In the genomic region with DNA sequence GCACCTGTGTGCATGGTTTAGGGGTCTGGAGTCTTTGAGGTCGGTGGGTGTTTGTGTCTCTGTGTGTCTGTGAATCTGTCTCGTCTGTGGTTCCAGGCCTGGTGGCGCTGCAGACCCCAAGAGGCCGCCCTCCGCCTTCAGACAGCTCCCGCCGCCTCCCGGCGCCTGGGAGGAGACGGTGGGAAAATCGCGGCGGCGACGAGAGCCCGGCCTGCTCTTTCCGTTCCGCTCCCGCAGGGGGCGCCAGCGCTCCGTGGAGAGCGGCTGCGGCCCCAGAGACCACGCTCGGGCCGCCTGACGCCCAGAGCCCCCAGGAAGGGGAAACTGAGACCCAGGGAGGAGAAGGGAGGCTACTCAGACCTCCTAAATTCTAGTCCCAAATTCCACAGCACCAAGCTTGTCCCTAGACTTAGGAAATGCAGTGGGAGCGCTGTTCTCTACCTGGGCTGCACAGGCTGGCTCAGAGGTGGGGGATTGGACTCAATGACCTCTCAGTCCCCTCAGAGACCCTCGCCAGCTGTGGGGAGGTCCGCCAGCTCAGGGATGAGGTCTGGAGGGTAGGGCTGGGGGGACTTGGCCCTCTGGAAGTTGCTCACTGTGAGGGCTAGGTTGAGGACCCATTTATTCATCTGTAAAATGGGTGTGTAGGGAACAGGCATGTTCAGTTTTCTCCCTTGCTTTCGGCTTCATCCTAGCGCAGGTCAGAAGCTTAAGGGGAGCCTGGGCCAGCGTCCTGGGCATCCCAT, we compare ENCODE assay signal across 8 cellular contexts. TPM values are rescaled to one million over a fixed set of nuclear protein-coding genes. Genes with fewer than 3 reads are reported as not detected.
A peak's percentile ranks its signal among the peaks of the same experiment; 100 is the strongest.
DNase-seq lines count a peak whose midpoint lies in the region; ATAC-seq, FAIRE-seq and TF ChIP-seq lines count a peak whose summit lies in the region.

No MANE protein-coding gene starts in this region.

- no peaks in the 10 kb centered on the region for H3K9me3 Mint-ChIP-seq in activated T-cell treated with anti-CD3 and anti-CD28 coated beads, Interleukin-2, amount 50 U/mL, for 24 hours
- peaks cover 5% of the 10 kb centered on the region for H3K9me3 Mint-ChIP-seq in glutamatergic neuron (ENCODE audit: unreplicated experiment)

- no peak overlapping the region for H3K27ac Mint-ChIP-seq in activated T-cell treated with anti-CD3 and anti-CD28 coated beads, Interleukin-2, amount 50 U/mL, for 24 hours
- H3K27ac Mint-ChIP-seq in glutamatergic neuron (ENCODE audit: unreplicated experiment) = no peak overlapping the region

- ATAC-seq in HG02840 (IDR thresholded peaks at IDR 0.05; ENCODE audit: low FRiP score, unreplicated experiment) (no peak), GM21423 (IDR thresholded peaks at IDR 0.05; ENCODE audit: unreplicated experiment) (no peak)

- DNase-seq in AG09309 (ENCODE audit: low read depth) = no peak
- DNase-seq in GM18507 (ENCODE audit: extremely low spot score, insufficient read length, low read depth) = peak; percentile 65
- DNase-seq in NCI-H748 (lab: John Stamatoyannopoulos, UW; ENCODE audit: unreplicated experiment) = peak; percentile 58
- DNase-seq in activated T-cell treated with anti-CD3 and anti-CD28 coated beads, Interleukin-2, amount 50 U/mL, for 24 hours = peak; percentile 70
- DNase-seq in glutamatergic neuron = peak; percentile 83
- peak in 9 of 10 donors; percentile 35 to 93 (median 55) for DNase-seq in posterior cingulate gyrus

- H3K4me3 ChIP-seq in AG09309 (ENCODE audit: control insufficient read depth, low read depth, low read length) = no peak overlapping the region

- FAIRE-seq in GM18507 (lab: Jason Lieb, UNC) = no peak

- no peaks in the 10 kb centered on the region for H3K36me3 Mint-ChIP-seq in activated T-cell treated with anti-CD3 and anti-CD28 coated beads, Interleukin-2, amount 50 U/mL, for 24 hours (ENCODE audit: low read depth)
- no peaks in the 10 kb centered on the region for H3K36me3 Mint-ChIP-seq in glutamatergic neuron (ENCODE audit: unreplicated experiment)

- H3K4me3 Mint-ChIP-seq in activated T-cell treated with anti-CD3 and anti-CD28 coated beads, Interleukin-2, amount 50 U/mL, for 24 hours = no peak overlapping the region
- no peak overlapping the region for H3K4me3 Mint-ChIP-seq in glutamatergic neuron (ENCODE audit: unreplicated experiment)

- intact Hi-C loops in posterior cingulate gyrus (cut with DNase I) = loop anchor here (2.0 kb wide), 1 partner anchor 428 kb away; no protein-coding TSS in a partner anchor

- TF ChIP-seq CTCF in AG09309 (IDR thresholded peaks at IDR 0.05; ENCODE audit: control insufficient read depth, insufficient read depth, low read depth, low read length, missing control alignments) (peak; percentile 87), glutamatergic neuron (IDR thresholded peaks at IDR 0.05; ENCODE audit: partially characterized antibody, unreplicated experiment) (peak; percentile 97)

- H3K4me1 Mint-ChIP-seq in activated T-cell treated with anti-CD3 and anti-CD28 coated beads, Interleukin-2, amount 50 U/mL, for 24 hours (ENCODE audit: low read depth) = peaks cover 5% of the 10 kb centered on the region
- H3K4me1 Mint-ChIP-seq in glutamatergic neuron (ENCODE audit: low read depth, unreplicated experiment) = peaks cover 23% of the 10 kb centered on the region

- H3K27me3 Mint-ChIP-seq in activated T-cell treated with anti-CD3 and anti-CD28 coated beads, Interleukin-2, amount 50 U/mL, for 24 hours = peaks cover 62% of the 10 kb centered on the region
- peaks cover 5% of the 10 kb centered on the region for H3K27me3 Mint-ChIP-seq in glutamatergic neuron (ENCODE audit: unreplicated experiment)

RNA-seq across cellular contexts. Expression of a gene that starts 36.9 kb away (rescaled TPM):
- 97.2 TPM for total RNA-seq in glutamatergic neuron (ENCODE audit: unreplicated experiment)

RNA-seq across cellular contexts. Expression of a gene that starts 43.5 kb away (rescaled TPM):
- total RNA-seq in glutamatergic neuron (ENCODE audit: unreplicated experiment) = 1,047 TPM
